ENCODE assay signal across 1 cellular context in genomic region chr6:33330736-33331135, GRCh38.
TF ChIP-seq lines count a peak whose summit lies in the region.

No MANE protein-coding gene starts in this region.

TF ChIP-seq in K562, 482 proteins besides CTCF, POLR2A, EP300 and RAD21:
- TF ChIP-seq CCAR2 (IDR thresholded peaks at IDR 0.05; ENCODE audit: low read depth, low read length), result no peak
- TF ChIP-seq PRDM10 (IDR thresholded peaks at IDR 0.05; ENCODE audit: partially characterized antibody), result peak; percentile 95
TF ChIP-seq in K562: peak in this region for 1.
